Comparison of ENCODE assay signal across 1 cellular context in genomic region chr20:37331060-37331857, GRCh38.
A peak's percentile ranks its signal among the peaks of the same experiment; 100 is the strongest.
TF ChIP-seq lines count a peak whose summit lies in the region.

No MANE protein-coding gene starts in this region.

TF ChIP-seq in K562, 482 proteins besides CTCF, POLR2A, EP300 and RAD21:
- TF ChIP-seq ZFP36 (IDR thresholded peaks at IDR 0.05; ENCODE audit: low read depth, low read length, partially characterized antibody), result peak; percentile 71
- 0 out of 2 replicates have a peak, but pooled peaks have one; percentile 49 for TF ChIP-seq PTBP1 (IDR thresholded peaks at IDR 0.05; ENCODE audit: low read depth, low read length)
- 0 out of 2 replicates have a peak, but pooled peaks have one; percentile 13 for TF ChIP-seq ZNF121 (CRISPR knock-in tag; conservative IDR thresholded peaks at IDR 0.05)
- TF ChIP-seq BCOR (IDR thresholded peaks at IDR 0.05), result peak; percentile 34; the same call in 1 of the 2 replicates
- no peak for TF ChIP-seq GABPA (tag; conservative IDR thresholded peaks at IDR 0.05; ENCODE audit: low read depth)
- TF ChIP-seq KDM1A (IDR thresholded peaks at IDR 0.05), result peak; percentile 18 to 30; a peak in 1 of 4 replicates
- peak; percentile 36 for TF ChIP-seq RBM25 (IDR thresholded peaks at IDR 0.05; ENCODE audit: low read depth, low read length, severe bottlenecking)
- no peak for TF ChIP-seq ZBTB11 (CRISPR knock-in tag; IDR thresholded peaks at IDR 0.05)
